ENCODE assay signal across 18 cellular contexts in genomic region chr5:17813214-17813613, GRCh38.
A peak's percentile ranks its signal among the peaks of the same experiment; 100 is the strongest.
DNase-seq lines count a peak whose midpoint lies in the region; ATAC-seq, FAIRE-seq and TF ChIP-seq lines count a peak whose summit lies in the region.
"Had no signal": no experiment of that assay in that cellular context is flagged by ENCODE, and none has a peak within 500 bp of the region (broad histone marks: within the 10 kb centered on the region; RNA-seq: fewer than 3 reads in every experiment).

No MANE protein-coding gene starts in this region.

- peak; percentile 40 for DNase-seq in mammary epithelial cell
- no peak for DNase-seq in breast epithelium (ENCODE audit: low spot score in 2 of 2)
- peak; percentile 77 for DNase-seq in bronchial epithelial cell (ENCODE audit: low read depth)
- DNase-seq in iris pigment epithelial cell (ENCODE audit: low read depth): peak; percentile 44
- DNase-seq in uterus: no peak
- DNase-seq: CD8-positive, alpha-beta T cell; COR-L47; DMS153; DMS79 treated with DMSO at 0.1 percent for 48 hours; GDM1; H7 had no signal

- intact Hi-C loops in mammary epithelial cell (cut with micrococcal nuclease): no loop called here
- intact Hi-C loops in breast epithelium (cut with DNase I; ENCODE audit: low total_unique reads): no loop called here
- intact Hi-C loops in uterus (cut with DNase I; ENCODE audit: low total_unique reads): no loop called here

- no peak overlapping the region for H3K4me3 ChIP-seq in mammary epithelial cell (replicated peaks in 1 of 3; ENCODE audit: insufficient read depth in 1 of 3, low read depth in 2 of 3, low read length in 3 of 3)
- no peak overlapping the region for H3K4me3 ChIP-seq in breast epithelium
- H3K4me3 ChIP-seq in bronchial epithelial cell (ENCODE audit: low read depth, low read length): no peak overlapping the region
- no peak overlapping the region for H3K4me3 ChIP-seq in uterus
- H3K4me3 ChIP-seq: GM23338 had no signal

- ATAC-seq in HG02610 (IDR thresholded peaks at IDR 0.05; ENCODE audit: unreplicated experiment) (no peak), GM21717 (IDR thresholded peaks at IDR 0.05; ENCODE audit: unreplicated experiment) (no peak), GM21447 (IDR thresholded peaks at IDR 0.05; ENCODE audit: unreplicated experiment) (no peak)
- ATAC-seq: CD8-positive, alpha-beta T cell; GM23338; HepG2 had no signal

- H4K20me1 ChIP-seq in mammary epithelial cell (ENCODE audit: insufficient read depth, low read length): no peaks in the 10 kb centered on the region

- H3K9me3 ChIP-seq in mammary epithelial cell (replicated peaks; ENCODE audit: insufficient read depth, low read length) (no peaks in the 10 kb centered on the region), breast epithelium (no peaks in the 10 kb centered on the region), uterus (no peaks in the 10 kb centered on the region)

- dilution Hi-C loops in mammary epithelial cell (cut with HindIII; ENCODE audit: low sequenced_read_pairs): no loop called here

- 58% methylated on average over 5 of the region's 5 CpGs for WGBS in mammary epithelial cell (ENCODE audit: low coverage, missing lambda C conversion rate)

- in situ Hi-C loops in mammary epithelial cell (cut with MboI; ENCODE audit: low sequenced_read_pairs in 2 of 2): no loop called here

- H3K79me2 ChIP-seq in mammary epithelial cell (ENCODE audit: insufficient read depth, low read length): no peaks in the 10 kb centered on the region

- TF ChIP-seq CTCF in mammary epithelial cell (conservative IDR thresholded peaks at IDR 0.05 in 1 of 2, IDR thresholded peaks at IDR 0.05 in 1 of 2; ENCODE audit: extremely low read depth in 1 of 2, insufficient read depth in 1 of 2, low read depth in 1 of 2, low read length in 2 of 2): no peak
- no peak for TF ChIP-seq CTCF in breast epithelium (IDR thresholded peaks at IDR 0.05)
- TF ChIP-seq CTCF in bronchial epithelial cell (IDR thresholded peaks at IDR 0.05; ENCODE audit: insufficient read depth, low read length, severe bottlenecking): no peak
- no peak for TF ChIP-seq CTCF in uterus (IDR thresholded peaks at IDR 0.05)

- H3K27me3 ChIP-seq in mammary epithelial cell (ENCODE audit: insufficient read depth, low read length) (no peaks in the 10 kb centered on the region), breast epithelium (no peaks in the 10 kb centered on the region), bronchial epithelial cell (ENCODE audit: control insufficient read depth, insufficient read depth, low read length) (no peaks in the 10 kb centered on the region), uterus (no peaks in the 10 kb centered on the region)

- no peak for FAIRE-seq in bronchial epithelial cell (lab: Jason Lieb, UNC)
- FAIRE-seq: D721Med, HepG2 had no signal

- H3K4me1 ChIP-seq in mammary epithelial cell (ENCODE audit: insufficient read depth, low read length) (no peaks in the 10 kb centered on the region), breast epithelium (no peaks in the 10 kb centered on the region), uterus (no peaks in the 10 kb centered on the region)

- no TSS peak for BruUV-seq in mammary epithelial cell (replicated peaks; lab: Mats Ljungman, UMichigan)

- CTCF ChIA-PET in mammary epithelial cell (lab: Charles Lee; ENCODE audit: low non-redundant PET): no interaction called here

- H3K36me3 ChIP-seq in mammary epithelial cell (ENCODE audit: insufficient read depth, low read length) (no peaks in the 10 kb centered on the region), breast epithelium (no peaks in the 10 kb centered on the region), bronchial epithelial cell (ENCODE audit: control insufficient read depth, insufficient read depth, low read length) (no peaks in the 10 kb centered on the region), uterus (no peaks in the 10 kb centered on the region)

- no peak overlapping the region for H3K27ac ChIP-seq in mammary epithelial cell (ENCODE audit: insufficient read depth, low read depth, low read length)
- H3K27ac ChIP-seq in breast epithelium: no peak overlapping the region
- no peak overlapping the region for H3K27ac ChIP-seq in uterus
- H3K27ac ChIP-seq: 22Rv1 had no signal

- H2AFZ ChIP-seq in mammary epithelial cell (ENCODE audit: low read depth, low read length): no peak overlapping the region
- H2AFZ ChIP-seq: GM23338 had no signal

- TF ChIP-seq POLR2A in breast epithelium (IDR thresholded peaks at IDR 0.05) (no peak), uterus (IDR thresholded peaks at IDR 0.05) (no peak)

- no peak overlapping the region for H3K9ac ChIP-seq in mammary epithelial cell (ENCODE audit: insufficient read depth, low read length)

- H3K4me2 ChIP-seq in mammary epithelial cell (ENCODE audit: insufficient read depth, low read depth, low read length): no peak overlapping the region
- H3K4me2 ChIP-seq: GM23338 had no signal

Comparison
In these comparisons a context has a peak if more than half of its experiments do, and no peak if none do; other contexts are left out.
1. DNase-seq: peak in mammary epithelial cell (single experiment), bronchial epithelial cell (single experiment) and iris pigment epithelial cell (single experiment); none in breast epithelium (0 of 2) and uterus (0 of 2).